Comparison of ENCODE assay signal across 8 cellular contexts in genomic region chr10:106836923-106837322, GRCh38.
DNase-seq lines count a peak whose midpoint lies in the region; ATAC-seq lines count a peak whose summit lies in the region.

No MANE protein-coding gene starts in this region.

- POLR2A ChIA-PET in activated CD4-positive, alpha-beta memory T cell treated with anti-CD3 and anti-CD28 coated beads, Interleukin-2, amount 10 ng/mL, durations not matched to agents 7 days and 5 days (lab: Charles Lee), result no interaction called here
- POLR2A ChIA-PET in activated CD4-positive, alpha-beta memory T cell treated with anti-CD3 and anti-CD28 coated beads for 36 hours (lab: Charles Lee), result no interaction called here

- H3K27ac Mint-ChIP-seq in activated CD4-positive, alpha-beta memory T cell treated with anti-CD3 and anti-CD28 coated beads, Interleukin-2, amount 10 ng/mL, durations not matched to agents 7 days and 5 days, result peak overlapping the region; percentile 81
- no peak overlapping the region for H3K27ac Mint-ChIP-seq in activated CD4-positive, alpha-beta memory T cell treated with anti-CD3 and anti-CD28 coated beads for 36 hours
- H3K27ac Mint-ChIP-seq in stimulated activated effector memory CD8-positive, alpha-beta T cell treated with anti-CD3 and anti-CD28 coated beads, Interleukin-12 subunit alpha, Interleukin-12 subunit beta, amount 100 ng/mL, for 72 hours, result no peak overlapping the region

- H3K36me3 Mint-ChIP-seq in activated CD4-positive, alpha-beta memory T cell treated with anti-CD3 and anti-CD28 coated beads, Interleukin-2, amount 10 ng/mL, durations not matched to agents 7 days and 5 days (ENCODE audit: low read depth), result peaks cover 2% of the 10 kb centered on the region
- H3K36me3 Mint-ChIP-seq in activated CD4-positive, alpha-beta memory T cell treated with anti-CD3 and anti-CD28 coated beads for 36 hours, result no peaks in the 10 kb centered on the region
- no peaks in the 10 kb centered on the region for H3K36me3 Mint-ChIP-seq in stimulated activated effector memory CD8-positive, alpha-beta T cell treated with anti-CD3 and anti-CD28 coated beads, Interleukin-12 subunit alpha, Interleukin-12 subunit beta, amount 100 ng/mL, for 72 hours

- CTCF ChIA-PET in activated CD4-positive, alpha-beta memory T cell treated with anti-CD3 and anti-CD28 coated beads, Interleukin-2, amount 10 ng/mL, durations not matched to agents 7 days and 5 days (lab: Charles Lee), result interaction anchor here (1.2 kb wide), 1 partner anchor 18 kb away, joined by 4 read pairs; no protein-coding TSS in a partner anchor
- CTCF ChIA-PET in activated CD4-positive, alpha-beta memory T cell treated with anti-CD3 and anti-CD28 coated beads for 36 hours (lab: Charles Lee), result no interaction called here

- DNase-seq in activated CD4-positive, alpha-beta memory T cell treated with anti-CD3 and anti-CD28 coated beads, Interleukin-2, amount 10 ng/mL, durations not matched to agents 7 days and 5 days, result peak; percentile 21
- DNase-seq in activated CD4-positive, alpha-beta memory T cell treated with anti-CD3 and anti-CD28 coated beads for 36 hours, result no peak
- DNase-seq in NOMO-1 treated with dmso at 0.1 percent for 144 hours (lab: John Stamatoyannopoulos, UW; ENCODE audit: unreplicated experiment), result peak; percentile 46
- no peak for DNase-seq in stimulated activated effector memory CD8-positive, alpha-beta T cell treated with anti-CD3 and anti-CD28 coated beads, Interleukin-12 subunit alpha, Interleukin-12 subunit beta, amount 100 ng/mL, for 72 hours (ENCODE audit: low spot score in 2 of 2)
- DNase-seq in DMS79 treated with DMSO at 0.1 percent for 48 hours (lab: John Stamatoyannopoulos, UW), result no peak
- no peak for DNase-seq in NCI-H2171 treated with DMSO at 0.1 percent for 48 hours (lab: John Stamatoyannopoulos, UW)
- no peak for DNase-seq in glomerular visceral epithelial cell (ENCODE audit: extremely low spot score)

- peaks cover 3% of the 10 kb centered on the region for H3K27me3 Mint-ChIP-seq in activated CD4-positive, alpha-beta memory T cell treated with anti-CD3 and anti-CD28 coated beads, Interleukin-2, amount 10 ng/mL, durations not matched to agents 7 days and 5 days
- no peaks in the 10 kb centered on the region for H3K27me3 Mint-ChIP-seq in activated CD4-positive, alpha-beta memory T cell treated with anti-CD3 and anti-CD28 coated beads for 36 hours

- peaks cover 10% of the 10 kb centered on the region for H3K9me3 Mint-ChIP-seq in activated CD4-positive, alpha-beta memory T cell treated with anti-CD3 and anti-CD28 coated beads, Interleukin-2, amount 10 ng/mL, durations not matched to agents 7 days and 5 days
- H3K9me3 Mint-ChIP-seq in activated CD4-positive, alpha-beta memory T cell treated with anti-CD3 and anti-CD28 coated beads for 36 hours, result peaks cover 3% of the 10 kb centered on the region
- H3K9me3 Mint-ChIP-seq in stimulated activated effector memory CD8-positive, alpha-beta T cell treated with anti-CD3 and anti-CD28 coated beads, Interleukin-12 subunit alpha, Interleukin-12 subunit beta, amount 100 ng/mL, for 72 hours, result peaks cover 10% of the 10 kb centered on the region

- peaks cover 23% of the 10 kb centered on the region for H3K4me1 Mint-ChIP-seq in activated CD4-positive, alpha-beta memory T cell treated with anti-CD3 and anti-CD28 coated beads, Interleukin-2, amount 10 ng/mL, durations not matched to agents 7 days and 5 days
- H3K4me1 Mint-ChIP-seq in activated CD4-positive, alpha-beta memory T cell treated with anti-CD3 and anti-CD28 coated beads for 36 hours (ENCODE audit: low read depth), result no peaks in the 10 kb centered on the region
- no peaks in the 10 kb centered on the region for H3K4me1 Mint-ChIP-seq in stimulated activated effector memory CD8-positive, alpha-beta T cell treated with anti-CD3 and anti-CD28 coated beads, Interleukin-12 subunit alpha, Interleukin-12 subunit beta, amount 100 ng/mL, for 72 hours

- ATAC-seq in HG02938 (IDR thresholded peaks at IDR 0.05; ENCODE audit: unreplicated experiment), result peak; percentile 94
- peak; percentile 95 for ATAC-seq in stimulated activated effector memory CD8-positive, alpha-beta T cell treated with anti-CD3 and anti-CD28 coated beads, Interleukin-12 subunit alpha, Interleukin-12 subunit beta, amount 100 ng/mL, for 72 hours

- intact Hi-C loops in activated CD4-positive, alpha-beta memory T cell treated with anti-CD3 and anti-CD28 coated beads for 36 hours (cut with micrococcal nuclease), result no loop called here

- no peak overlapping the region for H3K4me3 Mint-ChIP-seq in activated CD4-positive, alpha-beta memory T cell treated with anti-CD3 and anti-CD28 coated beads, Interleukin-2, amount 10 ng/mL, durations not matched to agents 7 days and 5 days
- no peak overlapping the region for H3K4me3 Mint-ChIP-seq in activated CD4-positive, alpha-beta memory T cell treated with anti-CD3 and anti-CD28 coated beads for 36 hours
- H3K4me3 Mint-ChIP-seq in stimulated activated effector memory CD8-positive, alpha-beta T cell treated with anti-CD3 and anti-CD28 coated beads, Interleukin-12 subunit alpha, Interleukin-12 subunit beta, amount 100 ng/mL, for 72 hours, result no peak overlapping the region

Comparison
In these comparisons a context has a peak if more than half of its experiments do, and no peak if none do; other contexts are left out.
1. DNase-seq: peak in activated CD4-positive, alpha-beta memory T cell treated with anti-CD3 and anti-CD28 coated beads, Interleukin-2, amount 10 ng/mL, durations not matched to agents 7 days and 5 days (single experiment) and NOMO-1 treated with dmso at 0.1 percent for 144 hours (single experiment); none in activated CD4-positive, alpha-beta memory T cell treated with anti-CD3 and anti-CD28 coated beads for 36 hours (single experiment), stimulated activated effector memory CD8-positive, alpha-beta T cell treated with anti-CD3 and anti-CD28 coated beads, Interleukin-12 subunit alpha, Interleukin-12 subunit beta, amount 100 ng/mL, for 72 hours (0 of 2), DMS79 treated with DMSO at 0.1 percent for 48 hours (single experiment), NCI-H2171 treated with DMSO at 0.1 percent for 48 hours (single experiment) and glomerular visceral epithelial cell (single experiment).